11 cellular contexts compared by ENCODE assay signal in genomic region chr19:38044267-38045111, GRCh38.
DNase-seq lines count a peak whose midpoint lies in the region; ATAC-seq, FAIRE-seq and TF ChIP-seq lines count a peak whose summit lies in the region.
"Had no signal": no experiment of that assay in that cellular context is flagged by ENCODE, and none has a peak within 500 bp of the region (broad histone marks: within the 10 kb centered on the region; RNA-seq: fewer than 3 reads in every experiment).

No MANE protein-coding gene starts in this region.

- no peak overlapping the region for H3K27ac ChIP-seq in CD8-positive, alpha-beta T cell (ENCODE audit: low read depth, low read length)
- H3K27ac ChIP-seq: body of pancreas, SJSA1, uterus had no signal

- CTCF ChIA-PET in CD8-positive, alpha-beta T cell (lab: Charles Lee), result interaction anchor here (0.9 to 1.4 kb wide), 2 partner anchors 8 to 51 kb away, joined by 3 to 4 read pairs; no protein-coding TSS in a partner anchor
- CTCF ChIA-PET in activated B cell treated with CpG ODN at 0.5 μM for 24 hours (lab: Charles Lee), result interaction anchor here (0.7 to 6.7 kb wide), 10 partner anchors 10 to 143 kb away, joined by 3 to 77 read pairs (median 6); partner anchors contain the start of genes SIPA1L3 and WDR87

- intact Hi-C loops in CD8-positive, alpha-beta T cell (cut with DNase I, micrococcal nuclease), result loop anchor here (5.0 to 10.0 kb wide), 3 partner anchors 180 to 1360 kb away; partner anchors contain the start of genes CATSPERG (in 2 of the 2), DPF1 (in 1 of the 2) and ZNF567 (in 1 of the 2)
- intact Hi-C loops in activated B cell treated with CpG ODN at 0.5 μM for 24 hours (cut with micrococcal nuclease), result loop anchor here (5.0 kb wide), 1 partner anchor 293 kb away; the partner anchor contains the start of gene CATSPERG

- peaks cover 2% of the 10 kb centered on the region for H3K36me3 Mint-ChIP-seq in CD8-positive, alpha-beta T cell
- H3K36me3 Mint-ChIP-seq in activated B cell treated with CpG ODN at 0.5 μM for 24 hours (ENCODE audit: low read depth) (peaks cover 17% of the 10 kb centered on the region), osteocyte (ENCODE audit: unreplicated experiment) (peaks cover 3% of the 10 kb centered on the region)

- no peak for TF ChIP-seq CTCF in CD8-positive, alpha-beta T cell (IDR thresholded peaks at IDR 0.05)
- TF ChIP-seq CTCF in activated B cell treated with CpG ODN at 0.5 μM for 24 hours (IDR thresholded peaks at IDR 0.05) (no peak), osteocyte (IDR thresholded peaks at IDR 0.05) (no peak)

- H3K36me3 ChIP-seq in CD8-positive, alpha-beta T cell (ENCODE audit: insufficient read depth, low read length), result no peaks in the 10 kb centered on the region
- H3K36me3 ChIP-seq: SJSA1, uterus had no signal

- peaks cover 49% of the 10 kb centered on the region for H3K4me1 Mint-ChIP-seq in CD8-positive, alpha-beta T cell (ENCODE audit: low read depth)
- H3K4me1 Mint-ChIP-seq in activated B cell treated with CpG ODN at 0.5 μM for 24 hours, result peaks cover 70% of the 10 kb centered on the region
- H3K4me1 Mint-ChIP-seq in osteocyte (ENCODE audit: unreplicated experiment), result no peaks in the 10 kb centered on the region

- no peak overlapping the region for H3K4me3 Mint-ChIP-seq in CD8-positive, alpha-beta T cell
- H3K4me3 Mint-ChIP-seq in activated B cell treated with CpG ODN at 0.5 μM for 24 hours (no peak overlapping the region), osteocyte (ENCODE audit: unreplicated experiment) (no peak overlapping the region)

- peaks cover 28% of the 10 kb centered on the region for H3K4me1 ChIP-seq in CD8-positive, alpha-beta T cell (ENCODE audit: insufficient read depth, low read length)
- H3K4me1 ChIP-seq: body of pancreas, uterus had no signal

- TF ChIP-seq POLR2A in H54 (IDR thresholded peaks at IDR 0.05; ENCODE audit: low read depth, low read length), result no peak

- H3K4me3 ChIP-seq in CD8-positive, alpha-beta T cell (ENCODE audit: low read depth, low read length), result no peak overlapping the region
- H3K4me3 ChIP-seq: body of pancreas, SJSA1, uterus had no signal

- no peak for ATAC-seq in CD8-positive, alpha-beta T cell
- ATAC-seq in activated B cell treated with CpG ODN at 0.5 μM for 24 hours (ENCODE audit: low read depth), result no peak
- no peak for ATAC-seq in GM21515 (IDR thresholded peaks at IDR 0.05; ENCODE audit: unreplicated experiment)
- ATAC-seq: body of pancreas had no signal

- no peaks in the 10 kb centered on the region for H3K9me3 ChIP-seq in CD8-positive, alpha-beta T cell (ENCODE audit: low read length)
- H3K9me3 ChIP-seq: body of pancreas, SJSA1, uterus had no signal

- DNase-seq in CD8-positive, alpha-beta T cell, result no peak
- DNase-seq in H54 (ENCODE audit: insufficient read length, low spot score) (peak; percentile 55), activated B cell treated with CpG ODN at 0.5 μM for 24 hours (no peak), lung microvascular endothelial cell (ENCODE audit: low read depth in 2 of 2) (peak; percentile 59 to 81), Kasumi-1 (lab: John Stamatoyannopoulos, UW) (no peak), osteocyte (ENCODE audit: extremely low spot score, unreplicated experiment) (no peak), putamen (ENCODE audit: low spot score) (no peak)
- DNase-seq: body of pancreas, uterus had no signal

- POLR2A ChIA-PET in CD8-positive, alpha-beta T cell (lab: Charles Lee), result interaction anchor here (0.7 kb wide), 1 partner anchor 14 kb away, joined by 3 read pairs; no protein-coding TSS in a partner anchor
- POLR2A ChIA-PET in activated B cell treated with CpG ODN at 0.5 μM for 24 hours (lab: Charles Lee), result interaction anchor here (0.8 to 9.6 kb wide), 9 partner anchors 10 to 142 kb away, joined by 3 to 192 read pairs (median 4); partner anchors contain the start of genes SIPA1L3 and WDR87

- no peak for FAIRE-seq in H54 (lab: Jason Lieb, UNC)

- peak overlapping the region; percentile 81 for H3K27ac Mint-ChIP-seq in CD8-positive, alpha-beta T cell
- H3K27ac Mint-ChIP-seq in activated B cell treated with CpG ODN at 0.5 μM for 24 hours (peak overlapping the region; percentile 99), osteocyte (ENCODE audit: unreplicated experiment) (no peak overlapping the region)

- no peaks in the 10 kb centered on the region for H3K27me3 ChIP-seq in CD8-positive, alpha-beta T cell (ENCODE audit: insufficient read depth, low read length)
- H3K27me3 ChIP-seq: body of pancreas, SJSA1, uterus had no signal

- no peaks in the 10 kb centered on the region for H3K9me3 Mint-ChIP-seq in CD8-positive, alpha-beta T cell
- H3K9me3 Mint-ChIP-seq in activated B cell treated with CpG ODN at 0.5 μM for 24 hours, result no peaks in the 10 kb centered on the region
- H3K9me3 Mint-ChIP-seq in osteocyte (ENCODE audit: unreplicated experiment), result peaks cover 10% of the 10 kb centered on the region

- no peaks in the 10 kb centered on the region for H3K27me3 Mint-ChIP-seq in CD8-positive, alpha-beta T cell (ENCODE audit: low read depth)
- no peaks in the 10 kb centered on the region for H3K27me3 Mint-ChIP-seq in activated B cell treated with CpG ODN at 0.5 μM for 24 hours
- no peaks in the 10 kb centered on the region for H3K27me3 Mint-ChIP-seq in osteocyte (ENCODE audit: unreplicated experiment)

Comparison
In these comparisons a context has a peak if more than half of its experiments do, and no peak if none do; other contexts are left out.
1. DNase-seq: peak in H54 (single experiment) and lung microvascular endothelial cell (2 of 2); none in CD8-positive, alpha-beta T cell (0 of 7), activated B cell treated with CpG ODN at 0.5 μM for 24 hours (single experiment), Kasumi-1 (0 of 2), osteocyte (single experiment) and putamen (single experiment).